In genomic region chr2:173943139-173943538, GRCh38 we compare ENCODE assay signal across 29 cellular contexts. TPM values are rescaled to one million over a fixed set of nuclear protein-coding genes. Genes with fewer than 3 reads are reported as not detected.
DNase-seq lines count a peak whose midpoint lies in the region; ATAC-seq and TF ChIP-seq lines count a peak whose summit lies in the region.
"Had no signal": no experiment of that assay in that cellular context is flagged by ENCODE, and none has a peak within 500 bp of the region (broad histone marks: within the 10 kb centered on the region; RNA-seq: fewer than 3 reads in every experiment).

No MANE protein-coding gene starts in this region.

- peaks cover 51% of the 10 kb centered on the region for H4K20me1 ChIP-seq in osteoblast (ENCODE audit: insufficient read depth, low read length)

- H3K4me2 ChIP-seq in osteoblast (ENCODE audit: insufficient read depth, low read length), result no peak overlapping the region
- H3K4me2 ChIP-seq: BLaER1 had no signal

- H3K4me1 ChIP-seq in osteoblast (ENCODE audit: insufficient read depth, low read length), result peaks cover 37% of the 10 kb centered on the region

- H3K36me3 ChIP-seq in osteoblast (ENCODE audit: insufficient read depth, low read length), result no peaks in the 10 kb centered on the region
- H3K36me3 ChIP-seq: thoracic aorta had no signal

- H2AFZ ChIP-seq in osteoblast (ENCODE audit: low read length), result no peak overlapping the region

- peak overlapping the region; percentile 18 for H3K27ac Mint-ChIP-seq in activated CD4-positive, alpha-beta T cell treated with anti-CD3 and anti-CD28 coated beads for 36 hours
- H3K27ac Mint-ChIP-seq in activated T-helper 2 cell treated with anti-CD3 and anti-CD28 coated beads, Interferon-gamma antibody, Interleukin-2, Interleukin-4, amounts not matched to agents 10 μg/mL and 5 μg/mL and 100 μg/mL, durations not matched to agents 14 hours and 24 hours and 36 hours, result peak overlapping the region; percentile 65
- H3K27ac Mint-ChIP-seq in activated naive CD4-positive, alpha-beta T cell treated with anti-CD3 and anti-CD28 coated beads, Interleukin-2, amount 10 ng/mL, durations not matched to agents 7 days and 5 days, result no peak overlapping the region
- H3K27ac Mint-ChIP-seq: activated naive CD4-positive, alpha-beta T cell treated with anti-CD3 and anti-CD28 coated beads for 36 hours; stimulated activated naive B cell treated with anti-CD40 and anti-IgM and Interleukin-4, amounts not matched to agents 10 μg/mL and 1 μg/mL and 100 μg/mL, for 72 hours had no signal

- no peaks in the 10 kb centered on the region for H3K27me3 Mint-ChIP-seq in activated CD4-positive, alpha-beta T cell treated with anti-CD3 and anti-CD28 coated beads for 36 hours
- no peaks in the 10 kb centered on the region for H3K27me3 Mint-ChIP-seq in activated T-helper 2 cell treated with anti-CD3 and anti-CD28 coated beads, Interferon-gamma antibody, Interleukin-2, Interleukin-4, amounts not matched to agents 10 μg/mL and 5 μg/mL and 100 μg/mL, durations not matched to agents 14 hours and 24 hours and 36 hours (ENCODE audit: low read depth)
- H3K27me3 Mint-ChIP-seq in activated naive CD4-positive, alpha-beta T cell treated with anti-CD3 and anti-CD28 coated beads, Interleukin-2, amount 10 ng/mL, durations not matched to agents 7 days and 5 days, result no peaks in the 10 kb centered on the region
- H3K27me3 Mint-ChIP-seq: activated CD4-positive, alpha-beta memory T cell treated with anti-CD3 and anti-CD28 coated beads for 36 hours; stimulated activated naive B cell treated with anti-CD40 and anti-IgM and Interleukin-4, amounts not matched to agents 10 μg/mL and 1 μg/mL and 100 μg/mL, for 72 hours had no signal

- no peaks in the 10 kb centered on the region for H3K9me3 Mint-ChIP-seq in activated CD4-positive, alpha-beta T cell treated with anti-CD3 and anti-CD28 coated beads for 36 hours (ENCODE audit: low read depth)
- no peaks in the 10 kb centered on the region for H3K9me3 Mint-ChIP-seq in activated T-helper 2 cell treated with anti-CD3 and anti-CD28 coated beads, Interferon-gamma antibody, Interleukin-2, Interleukin-4, amounts not matched to agents 10 μg/mL and 5 μg/mL and 100 μg/mL, durations not matched to agents 14 hours and 24 hours and 36 hours
- H3K9me3 Mint-ChIP-seq in activated naive CD4-positive, alpha-beta T cell treated with anti-CD3 and anti-CD28 coated beads, Interleukin-2, amount 10 ng/mL, durations not matched to agents 7 days and 5 days, result no peaks in the 10 kb centered on the region
- H3K9me3 Mint-ChIP-seq: activated naive CD4-positive, alpha-beta T cell treated with anti-CD3 and anti-CD28 coated beads for 36 hours; neural crest cell had no signal

- peak overlapping the region; percentile 3 for H3K27ac ChIP-seq in osteoblast (ENCODE audit: low read depth, low read length)
- H3K27ac ChIP-seq: BLaER1, foreskin keratinocyte, psoas muscle, SK-N-MC, skin epidermis, thoracic aorta had no signal

- intact Hi-C loops in activated CD4-positive, alpha-beta T cell treated with anti-CD3 and anti-CD28 coated beads for 36 hours (cut with DNase I, micrococcal nuclease), result loop anchor here in 1 of 2 experiments (2.0 kb wide), 1 partner anchor 20 kb away; no protein-coding TSS in a partner anchor
- intact Hi-C loops in activated T-helper 2 cell treated with anti-CD3 and anti-CD28 coated beads, Interferon-gamma antibody, Interleukin-2, Interleukin-4, amounts not matched to agents 10 μg/mL and 5 μg/mL and 100 μg/mL, durations not matched to agents 14 hours and 24 hours and 36 hours (cut with micrococcal nuclease), result loop anchor here (2.0 kb wide), 1 partner anchor 20 kb away; no protein-coding TSS in a partner anchor

- TF ChIP-seq CTCF in osteoblast (IDR thresholded peaks at IDR 0.05; ENCODE audit: extremely low read depth, low read depth, low read length), result no peak

- CTCF ChIA-PET in activated CD4-positive, alpha-beta T cell treated with anti-CD3 and anti-CD28 coated beads for 36 hours (lab: Charles Lee), result no interaction called here
- CTCF ChIA-PET in activated naive CD4-positive, alpha-beta T cell treated with anti-CD3 and anti-CD28 coated beads, Interleukin-2, amount 10 ng/mL, durations not matched to agents 7 days and 5 days (lab: Charles Lee), result no interaction called here

- no peak for ATAC-seq in activated CD4-positive, alpha-beta T cell treated with anti-CD3 and anti-CD28 coated beads for 36 hours
- ATAC-seq: left ventricle myocardium superior, psoas muscle had no signal

- H3K4me3 Mint-ChIP-seq in activated CD4-positive, alpha-beta T cell treated with anti-CD3 and anti-CD28 coated beads for 36 hours, result no peak overlapping the region
- no peak overlapping the region for H3K4me3 Mint-ChIP-seq in activated T-helper 2 cell treated with anti-CD3 and anti-CD28 coated beads, Interferon-gamma antibody, Interleukin-2, Interleukin-4, amounts not matched to agents 10 μg/mL and 5 μg/mL and 100 μg/mL, durations not matched to agents 14 hours and 24 hours and 36 hours (ENCODE audit: low read depth)
- H3K4me3 Mint-ChIP-seq in activated naive CD4-positive, alpha-beta T cell treated with anti-CD3 and anti-CD28 coated beads, Interleukin-2, amount 10 ng/mL, durations not matched to agents 7 days and 5 days, result no peak overlapping the region
- H3K4me3 Mint-ChIP-seq: activated CD4-positive, alpha-beta memory T cell treated with anti-CD3 and anti-CD28 coated beads for 36 hours; activated naive CD4-positive, alpha-beta T cell treated with anti-CD3 and anti-CD28 coated beads for 36 hours; neural crest cell had no signal

- POLR2A ChIA-PET in activated CD4-positive, alpha-beta T cell treated with anti-CD3 and anti-CD28 coated beads for 36 hours (lab: Charles Lee), result no interaction called here

- peaks cover 87% of the 10 kb centered on the region for H3K4me1 Mint-ChIP-seq in activated CD4-positive, alpha-beta T cell treated with anti-CD3 and anti-CD28 coated beads for 36 hours
- H3K4me1 Mint-ChIP-seq in activated T-helper 2 cell treated with anti-CD3 and anti-CD28 coated beads, Interferon-gamma antibody, Interleukin-2, Interleukin-4, amounts not matched to agents 10 μg/mL and 5 μg/mL and 100 μg/mL, durations not matched to agents 14 hours and 24 hours and 36 hours (ENCODE audit: low read depth), result peaks cover 65% of the 10 kb centered on the region
- H3K4me1 Mint-ChIP-seq in activated naive CD4-positive, alpha-beta T cell treated with anti-CD3 and anti-CD28 coated beads, Interleukin-2, amount 10 ng/mL, durations not matched to agents 7 days and 5 days, result peaks cover 48% of the 10 kb centered on the region

- DNase-seq in activated CD4-positive, alpha-beta T cell treated with anti-CD3 and anti-CD28 coated beads for 36 hours, result no peak
- DNase-seq in activated CD4-positive, alpha-beta T cell treated with anti-CD3 and anti-CD28 coated beads for 1 hour, result no peak
- DNase-seq in ELR (ENCODE audit: low read depth) (peak; percentile 63), osteoblast (ENCODE audit: insufficient read length, low spot score, missing footprints) (no peak), NCI-H748 treated with DMSO at 0.1 percent for 48 hours (lab: John Stamatoyannopoulos, UW) (no peak), NOMO-1 treated with dmso at 0.1 percent for 144 hours (lab: John Stamatoyannopoulos, UW; ENCODE audit: unreplicated experiment) (no peak)
- no peak for DNase-seq in activated T-helper 2 cell treated with anti-CD3 and anti-CD28 coated beads, Interferon-gamma antibody, Interleukin-2, Interleukin-4, amounts not matched to agents 10 μg/mL and 5 μg/mL and 100 μg/mL, durations not matched to agents 14 hours and 24 hours and 36 hours (ENCODE audit: low spot score)
- no peak for DNase-seq in activated naive CD4-positive, alpha-beta T cell treated with anti-CD3 and anti-CD28 coated beads, Interleukin-2, amount 10 ng/mL, durations not matched to agents 7 days and 5 days
- DNase-seq: activated CD4-positive, alpha-beta memory T cell treated with anti-CD3 and anti-CD28 coated beads for 36 hours; activated naive CD4-positive, alpha-beta T cell treated with anti-CD3 and anti-CD28 coated beads for 36 hours; aorta; central memory CD4-positive, alpha-beta T cell; erythroblast; foreskin keratinocyte; GF-D8; left ventricle myocardium superior; MG63; midbrain; NCI-H1436; psoas muscle; RPMI8226; stimulated activated CD4-positive, alpha-beta T cell treated with anti-CD3 and anti-CD28 coated beads, Interleukin-2, amount 100 ng/mL, for 48 hours; stimulated activated naive B cell treated with anti-CD40 and anti-IgM and Interleukin-4, amounts not matched to agents 10 μg/mL and 1 μg/mL and 100 μg/mL, for 72 hours; T-helper 9 cell had no signal

- no peaks in the 10 kb centered on the region for H3K9me3 ChIP-seq in osteoblast (ENCODE audit: low read depth, low read length)
- H3K9me3 ChIP-seq: MG63, psoas muscle, thoracic aorta had no signal

- peaks cover 38% of the 10 kb centered on the region for H3K36me3 Mint-ChIP-seq in activated CD4-positive, alpha-beta T cell treated with anti-CD3 and anti-CD28 coated beads for 36 hours (ENCODE audit: low read depth)
- H3K36me3 Mint-ChIP-seq in activated T-helper 2 cell treated with anti-CD3 and anti-CD28 coated beads, Interferon-gamma antibody, Interleukin-2, Interleukin-4, amounts not matched to agents 10 μg/mL and 5 μg/mL and 100 μg/mL, durations not matched to agents 14 hours and 24 hours and 36 hours (ENCODE audit: low read depth), result peaks cover 68% of the 10 kb centered on the region
- H3K36me3 Mint-ChIP-seq in activated naive CD4-positive, alpha-beta T cell treated with anti-CD3 and anti-CD28 coated beads, Interleukin-2, amount 10 ng/mL, durations not matched to agents 7 days and 5 days, result peaks cover 42% of the 10 kb centered on the region

- peaks cover 99% of the 10 kb centered on the region for H3K79me2 ChIP-seq in osteoblast (ENCODE audit: insufficient read depth, low read length)

- H3K4me3 ChIP-seq in osteoblast (ENCODE audit: insufficient read depth, low read length), result no peak overlapping the region
- H3K4me3 ChIP-seq: BLaER1, MG63, psoas muscle, SK-N-MC, skin epidermis, thoracic aorta had no signal

- no peaks in the 10 kb centered on the region for H3K27me3 ChIP-seq in osteoblast (ENCODE audit: insufficient read depth, low read length)
- H3K27me3 ChIP-seq: BLaER1, foreskin keratinocyte, MG63 had no signal

RNA-seq across cellular contexts. Expression of gene SP3, which starts 22.0 kb away (rescaled TPM):
- 10 to 100 TPM; 83.8 to 91.4 TPM for total RNA-seq in activated CD4-positive, alpha-beta T cell treated with anti-CD3 and anti-CD28 coated beads for 36 hours
- 104 and 105 TPM in 2 replicates for total RNA-seq in activated T-helper 2 cell treated with anti-CD3 and anti-CD28 coated beads, Interferon-gamma antibody, Interleukin-2, Interleukin-4, amounts not matched to agents 10 μg/mL and 5 μg/mL and 100 μg/mL, durations not matched to agents 14 hours and 24 hours and 36 hours
- 113 and 122 TPM in 2 replicates for total RNA-seq in osteoblast
